16 cellular contexts compared by ENCODE assay signal in genomic region chr13:85501616-85502015, GRCh38.
"Had no signal": no experiment of that assay in that cellular context is flagged by ENCODE, and none has a peak within 500 bp of the region (broad histone marks: within the 10 kb centered on the region; RNA-seq: fewer than 3 reads in every experiment).

No MANE protein-coding gene starts in this region.

- H3K4me3 ChIP-seq: mucosa of descending colon, psoas muscle, spleen, tibial artery, upper lobe of right lung, vagina had no signal

- H3K9me3 ChIP-seq: mucosa of descending colon, neutrophil, psoas muscle, spleen, tibial artery, upper lobe of right lung, vagina had no signal

- DNase-seq: effector memory CD8-positive, alpha-beta T cell; kidney glomerular epithelial cell; mucosa of descending colon; naive thymus-derived CD8-positive, alpha-beta T cell; psoas muscle; spleen; stimulated activated CD4-positive, alpha-beta T cell treated with anti-CD3 and anti-CD28 coated beads, Interleukin-15, amount 100 ng/mL, for 24 hours; stimulated activated CD4-positive, alpha-beta T cell treated with anti-CD3 and anti-CD28 coated beads, Interleukin-1b, Interleukin-23, amount 100 ng/mL, for 48 hours; stimulated activated CD4-positive, alpha-beta T cell treated with anti-CD3 and anti-CD28 coated beads, Interleukin-4, amount 100 ng/mL, for 24 hours; tibial artery; upper lobe of right lung had no signal

- H3K4me1 ChIP-seq: psoas muscle, spleen, tibial artery, upper lobe of right lung, vagina had no signal

- H3K27ac ChIP-seq: foreskin keratinocyte, neutrophil, psoas muscle, spleen, tibial artery, upper lobe of right lung, vagina had no signal

- H3K36me3 ChIP-seq: neutrophil, spleen, tibial artery, upper lobe of right lung, vagina had no signal

- H3K27me3 ChIP-seq: foreskin keratinocyte, neutrophil, spleen, tibial artery, upper lobe of right lung, vagina had no signal

- ATAC-seq: effector memory CD8-positive, alpha-beta T cell; mucosa of descending colon; naive thymus-derived CD8-positive, alpha-beta T cell; psoas muscle; sciatic nerve; stimulated activated memory B cell treated with anti-CD40 and anti-IgM and Interleukin-4, amounts not matched to agents 10 μg/mL and 1 μg/mL and 100 μg/mL, for 72 hours; upper lobe of right lung had no signal
